ENCODE assay signal across 11 cellular contexts in genomic region chr19:18496980-18497256, GRCh38. TPM values are rescaled to one million over a fixed set of nuclear protein-coding genes. Genes with fewer than 3 reads are reported as not detected.
A peak's percentile ranks its signal among the peaks of the same experiment; 100 is the strongest.
DNase-seq lines count a peak whose midpoint lies in the region; ATAC-seq, FAIRE-seq and TF ChIP-seq lines count a peak whose summit lies in the region.
"Had no signal": no experiment of that assay in that cellular context is flagged by ENCODE, and none has a peak within 500 bp of the region (broad histone marks: within the 10 kb centered on the region; RNA-seq: fewer than 3 reads in every experiment).

No MANE protein-coding gene starts in this region.

- H3K79me2 ChIP-seq in HepG2 (ENCODE audit: insufficient read depth, low read length) = peaks cover 95% of the 10 kb centered on the region

- no peak for FAIRE-seq in HepG2 (lab: Jason Lieb, UNC)

- H3K27me3 ChIP-seq in BLaER1 treated with 17β-estradiol and CSF1 and Interleukin-3, amounts not matched to agents 10 nM and 100 nM = no peaks in the 10 kb centered on the region
- H3K27me3 ChIP-seq in CD8-positive, alpha-beta memory T cell (ENCODE audit: insufficient read depth, low read length, poor library complexity, severe bottlenecking) = no peaks in the 10 kb centered on the region
- no peaks in the 10 kb centered on the region for H3K27me3 ChIP-seq in HepG2 (ENCODE audit: control insufficient read depth in 1 of 2, insufficient read depth in 2 of 2, low read length in 2 of 2)
- no peaks in the 10 kb centered on the region for H3K27me3 ChIP-seq in MG63
- H3K27me3 ChIP-seq: neural progenitor cell had no signal

- intact Hi-C loops in HepG2 (cut with micrococcal nuclease; ENCODE audit: unreplicated experiment) = loop anchor here (2.0 kb wide), 1 partner anchor 26 kb away; the partner anchor contains the start of gene ELL

- no peak overlapping the region for H2AFZ ChIP-seq in HepG2 (ENCODE audit: low read length)
- H2AFZ ChIP-seq: neural progenitor cell had no signal

- peak overlapping the region; percentile 89 to 98 (median 94) for H3K4me2 ChIP-seq in BLaER1 treated with 17β-estradiol and CSF1 and Interleukin-3, amounts not matched to agents 10 nM and 100 nM
- H3K4me2 ChIP-seq in HepG2 (ENCODE audit: low read depth, low read length) = no peak overlapping the region
- H3K4me2 ChIP-seq: neural progenitor cell had no signal

- no peaks in the 10 kb centered on the region for H3K9me3 ChIP-seq in BLaER1 treated with 17β-estradiol and CSF1 and Interleukin-3, amounts not matched to agents 10 nM and 100 nM (replicated peaks in 1 of 11)
- H3K9me3 ChIP-seq in CD8-positive, alpha-beta memory T cell (ENCODE audit: low read length) = no peaks in the 10 kb centered on the region
- H3K9me3 ChIP-seq in HepG2 (ENCODE audit: low read length) = no peaks in the 10 kb centered on the region
- H3K9me3 ChIP-seq in MG63 = no peaks in the 10 kb centered on the region

- TF ChIP-seq RAD21 in HepG2 (CRISPR knock-in tag; IDR thresholded peaks at IDR 0.05) = no peak

- DNase-seq in CD8-positive, alpha-beta memory T cell = no peak
- DNase-seq in activated CD4-positive, alpha-beta memory T cell treated with anti-CD3 and anti-CD28 coated beads, Interleukin-2, amount 10 ng/mL, durations not matched to agents 7 days and 5 days = no peak
- DNase-seq in HepG2 (ENCODE audit: low spot score) (no peak), retina (no peak), MG63 (no peak), CD1c-positive myeloid dendritic cell (ENCODE audit: extremely low spot score) (no peak)
- DNase-seq: H9 had no signal

- H3K4me1 ChIP-seq in BLaER1 treated with 17β-estradiol and CSF1 and Interleukin-3, amounts not matched to agents 10 nM and 100 nM = peaks cover 91 to 100% (median 98%) of the 10 kb centered on the region in 10 experiments
- peaks cover 98% of the 10 kb centered on the region for H3K4me1 ChIP-seq in CD8-positive, alpha-beta memory T cell (ENCODE audit: insufficient read depth, low read length)
- H3K4me1 ChIP-seq in HepG2 (ENCODE audit: insufficient read depth, low read length) = peaks cover 57% of the 10 kb centered on the region

- TF ChIP-seq EP300 in HepG2 (IDR thresholded peaks at IDR 0.05; ENCODE audit: low read depth in 2 of 2, low read length in 2 of 2) = no peak
- no peak for TF ChIP-seq EP300 in HepG2 (CRISPR knock-in tag; IDR thresholded peaks at IDR 0.05; ENCODE audit: borderline replicate concordance)

- peaks cover 0 to 30% (median 2%) of the 10 kb centered on the region in 11 experiments; a peak in 8 of 22 replicates for H3K36me3 ChIP-seq in BLaER1 treated with 17β-estradiol and CSF1 and Interleukin-3, amounts not matched to agents 10 nM and 100 nM
- no peaks in the 10 kb centered on the region for H3K36me3 ChIP-seq in CD8-positive, alpha-beta memory T cell (ENCODE audit: insufficient read depth, low read length)
- H3K36me3 ChIP-seq in HepG2 (replicated peaks in 1 of 2; ENCODE audit: control insufficient read depth in 1 of 2, insufficient read depth in 2 of 2, low read length in 2 of 2) (peaks cover 0 to 4% of the 10 kb centered on the region in 2 experiments; a peak in 2 of 5 replicates), MG63 (no peaks in the 10 kb centered on the region; the same call in 1 of the 2 replicates)
- H3K36me3 ChIP-seq: neural progenitor cell had no signal

- WGBS in HepG2 (ENCODE audit: low lambda C conversion rate) = 80% methylated on average over 4 of the region's 4 CpGs

- in situ Hi-C loops in HepG2 (cut with HindIII; ENCODE audit: extremely low pct_ligation_motif_present, low pct_unique_long_range_greater_than_20kb) = no loop called here

- H3K36me3 Mint-ChIP-seq in CD8-positive, alpha-beta memory T cell = peaks cover 0 to under 1% (median 0%) of the 10 kb centered on the region in 3 donors
- H3K36me3 Mint-ChIP-seq in activated CD4-positive, alpha-beta memory T cell treated with anti-CD3 and anti-CD28 coated beads, Interleukin-2, amount 10 ng/mL, durations not matched to agents 7 days and 5 days (ENCODE audit: low read depth) = peaks cover 3% of the 10 kb centered on the region
- H3K36me3 Mint-ChIP-seq: neural progenitor cell had no signal

- H4K20me1 ChIP-seq in BLaER1 treated with 17β-estradiol and CSF1 and Interleukin-3, amounts not matched to agents 10 nM and 100 nM = peaks cover 87 to 100% (median 100%) of the 10 kb centered on the region in 11 experiments
- H4K20me1 ChIP-seq in HepG2 (ENCODE audit: insufficient read depth, low read length) = peaks cover 88% of the 10 kb centered on the region

- H3K27ac Mint-ChIP-seq in CD8-positive, alpha-beta memory T cell = peak overlapping the region; percentile 68 to 100 (median 99)
- H3K27ac Mint-ChIP-seq in activated CD4-positive, alpha-beta memory T cell treated with anti-CD3 and anti-CD28 coated beads, Interleukin-2, amount 10 ng/mL, durations not matched to agents 7 days and 5 days = peak overlapping the region; percentile 88
- H3K27ac Mint-ChIP-seq: neural progenitor cell had no signal

- ATAC-seq in HepG2 (no peak), GM19324 (IDR thresholded peaks at IDR 0.05; ENCODE audit: low FRiP score, unreplicated experiment) (no peak)

- H3K27me3 Mint-ChIP-seq in CD8-positive, alpha-beta memory T cell = peaks cover 0 to 1% of the 10 kb centered on the region in 2 donors
- H3K27me3 Mint-ChIP-seq in activated CD4-positive, alpha-beta memory T cell treated with anti-CD3 and anti-CD28 coated beads, Interleukin-2, amount 10 ng/mL, durations not matched to agents 7 days and 5 days = no peaks in the 10 kb centered on the region

- TF ChIP-seq POLR2A in HepG2 (IDR thresholded peaks at IDR 0.05; ENCODE audit: insufficient read depth in 1 of 2, low read depth in 2 of 2, low read length in 2 of 2) = no peak

- POLR2A ChIA-PET in CD8-positive, alpha-beta memory T cell (lab: Charles Lee) = interaction anchor here (0.7 to 4.8 kb wide), 10 partner anchors 9 to 616 kb away, joined by 3 to 38 read pairs (median 6); partner anchors contain the start of genes ELL, REX1BD and UBA52
- POLR2A ChIA-PET in activated CD4-positive, alpha-beta memory T cell treated with anti-CD3 and anti-CD28 coated beads, Interleukin-2, amount 10 ng/mL, durations not matched to agents 7 days and 5 days (lab: Charles Lee) = interaction anchor here (0.8 to 2.6 kb wide), 8 partner anchors 10 to 92 kb away, joined by 3 to 38 read pairs (median 5); partner anchors contain the start of genes ELL, KXD1 and UBA52
- POLR2A ChIA-PET in HepG2 (lab: Yijun Ruan, JAX) = interaction anchor here (1.0 to 2.0 kb wide), 4 partner anchors 18 to 91 kb away, joined by 3 to 7 read pairs (median 4); partner anchors contain the start of gene ELL

- H3K4me1 Mint-ChIP-seq in CD8-positive, alpha-beta memory T cell = peaks cover 84 to 96% (median 92%) of the 10 kb centered on the region in 3 donors
- peaks cover 88% of the 10 kb centered on the region for H3K4me1 Mint-ChIP-seq in activated CD4-positive, alpha-beta memory T cell treated with anti-CD3 and anti-CD28 coated beads, Interleukin-2, amount 10 ng/mL, durations not matched to agents 7 days and 5 days

- H3K4me3 Mint-ChIP-seq in CD8-positive, alpha-beta memory T cell = peak overlapping the region; percentile 20 to 93 (median 82)
- no peak overlapping the region for H3K4me3 Mint-ChIP-seq in activated CD4-positive, alpha-beta memory T cell treated with anti-CD3 and anti-CD28 coated beads, Interleukin-2, amount 10 ng/mL, durations not matched to agents 7 days and 5 days
- H3K4me3 Mint-ChIP-seq: H9, neural progenitor cell had no signal

- H3K9ac ChIP-seq in BLaER1 treated with 17β-estradiol and CSF1 and Interleukin-3, amounts not matched to agents 10 nM and 100 nM = peak overlapping the region in 7 of 11 experiments; percentile 54 to 71 (median 60); a peak in 5 of 22 replicates
- no peak overlapping the region for H3K9ac ChIP-seq in HepG2 (ENCODE audit: insufficient read depth, low read depth, low read length)
- H3K9ac ChIP-seq: neural progenitor cell had no signal

- H3K9me3 Mint-ChIP-seq in CD8-positive, alpha-beta memory T cell = no peaks in the 10 kb centered on the region
- H3K9me3 Mint-ChIP-seq in activated CD4-positive, alpha-beta memory T cell treated with anti-CD3 and anti-CD28 coated beads, Interleukin-2, amount 10 ng/mL, durations not matched to agents 7 days and 5 days = no peaks in the 10 kb centered on the region
- H3K9me3 Mint-ChIP-seq: H9, neural progenitor cell had no signal

- BruUV-seq in HepG2 (replicated peaks; lab: Mats Ljungman, UMichigan) = no TSS peak

- H3K4me3 ChIP-seq in BLaER1 treated with 17β-estradiol and CSF1 and Interleukin-3, amounts not matched to agents 10 nM and 100 nM = peak overlapping the region in 1 of 10 experiments; percentile 20; a peak in 1 of 20 replicates
- H3K4me3 ChIP-seq in CD8-positive, alpha-beta memory T cell (ENCODE audit: low read length) = no peak overlapping the region
- H3K4me3 ChIP-seq in HepG2 (replicated peaks in 1 of 3; ENCODE audit: insufficient read depth in 1 of 3, low read depth in 2 of 3, low read length in 3 of 3) (no peak overlapping the region), MG63 (no peak overlapping the region)
- H3K4me3 ChIP-seq: coronary artery, neural progenitor cell had no signal

- CTCF ChIA-PET in CD8-positive, alpha-beta memory T cell (lab: Charles Lee) = interaction anchor here (0.9 to 7.4 kb wide), 12 partner anchors 9 to 109 kb away, joined by 3 to 71 read pairs (median 6); partner anchors contain the start of genes ELL, KXD1 and REX1BD
- CTCF ChIA-PET in activated CD4-positive, alpha-beta memory T cell treated with anti-CD3 and anti-CD28 coated beads, Interleukin-2, amount 10 ng/mL, durations not matched to agents 7 days and 5 days (lab: Charles Lee) = interaction anchor here (1.1 to 2.6 kb wide), 10 partner anchors 10 to 92 kb away, joined by 3 to 29 read pairs (median 6); partner anchors contain the start of genes ELL, REX1BD and UBA52
- CTCF ChIA-PET in HepG2 (lab: Yijun Ruan, JAX; ENCODE audit: low intra/inter-chr PET ratio, low total read pairs) = no interaction called here

- H3K27ac ChIP-seq in BLaER1 treated with 17β-estradiol and CSF1 and Interleukin-3, amounts not matched to agents 10 nM and 100 nM = peak overlapping the region in 7 of 11 experiments; percentile 16 to 74 (median 71); a peak in 10 of 22 replicates
- peak overlapping the region; percentile 87 for H3K27ac ChIP-seq in CD8-positive, alpha-beta memory T cell (ENCODE audit: low read depth, low read length)
- no peak overlapping the region for H3K27ac ChIP-seq in HepG2 (ENCODE audit: extremely low read length, insufficient read depth, low read length)
- H3K27ac ChIP-seq: coronary artery, neural progenitor cell had no signal

- TF ChIP-seq CTCF in HepG2 (CRISPR knock-in tag; IDR thresholded peaks at IDR 0.05) = no peak

RNA-seq across cellular contexts. Expression of gene ELL, which starts 25.0 kb away (rescaled TPM):
- 10 to 100 TPM; 24.4 to 25.5 TPM for total RNA-seq in CD8-positive, alpha-beta memory T cell
- polyA plus RNA-seq in CD8-positive, alpha-beta memory T cell = 22.1 TPM
- total RNA-seq in activated CD4-positive, alpha-beta memory T cell treated with anti-CD3 and anti-CD28 coated beads, Interleukin-2, amount 10 ng/mL, durations not matched to agents 7 days and 5 days = 10 to 100 TPM; 26.2 to 26.3 TPM
- total RNA-seq in HepG2 (2016; rRNA removed; fragmentation: Illumina TruSeq; extraction: Trizol) = 3.2 and 3.7 TPM in 2 replicates
- total RNA-seq in HepG2 (2016; cell fraction: cytosol; rRNA removed; fragmentation: Illumina TruSeq; extraction: Trizol; ENCODE audit: low read depth) = 0.71 and 1.1 TPM in 2 replicates
- total RNA-seq in HepG2 (2016; cell fraction: insoluble cytoplasmic fraction; rRNA removed; fragmentation: Illumina TruSeq; extraction: Trizol) = 2.7 and 4.1 TPM in 2 replicates
- 2.3 and 2.5 TPM in 2 replicates for total RNA-seq in HepG2 (2016; cell fraction: membrane; rRNA removed; fragmentation: Illumina TruSeq; extraction: Trizol)
- total RNA-seq in HepG2 (2016; cell fraction: nucleus; rRNA removed; fragmentation: Illumina TruSeq; extraction: Trizol) = 3.3 and 4.8 TPM in 2 replicates
- 5.4 and 5.8 TPM in 2 replicates for polyA plus RNA-seq in HepG2 (2011; rRNA removed)
- 3.2 and 4.3 TPM in 2 replicates for polyA plus RNA-seq in HepG2 (2011; cell fraction: cytosol; rRNA removed)
- polyA plus RNA-seq in HepG2 (2011; cell fraction: nucleus; rRNA removed) = 27.1 and 34.7 TPM in 2 replicates
- 7.1 TPM in 2 replicates for polyA plus RNA-seq in HepG2 (2012)
- polyA plus RNA-seq in HepG2 (2016; cell fraction: cytosol; fragmentation: Illumina TruSeq; extraction: Trizol; ENCODE audit: low read depth) = 0.20 and 0.33 TPM in 2 replicates
- 3.1 and 4.0 TPM in 2 replicates for polyA plus RNA-seq in HepG2 (2016; cell fraction: insoluble cytoplasmic fraction; fragmentation: Illumina TruSeq; extraction: Trizol; ENCODE audit: low read depth)
- 1.0 and 1.1 TPM in 2 replicates for polyA plus RNA-seq in HepG2 (2016; cell fraction: membrane; fragmentation: Illumina TruSeq; extraction: Trizol; ENCODE audit: low read depth)
- 5.1 and 5.2 TPM in 2 replicates for polyA plus RNA-seq in HepG2 (2016; cell fraction: nucleus; fragmentation: Illumina TruSeq; extraction: Trizol; ENCODE audit: insufficient read depth, low read depth)
- 6.3 and 17.2 TPM in 2 replicates for polyA minus RNA-seq in HepG2 (2011; rRNA and poly(A)+ RNA removed; ENCODE audit: low replicate concordance)
- polyA minus RNA-seq in HepG2 (2011; cell fraction: cytosol; rRNA and poly(A)+ RNA removed) = 6.0 and 8.8 TPM in 2 replicates
- polyA minus RNA-seq in HepG2 (2011; cell fraction: nucleus; rRNA and poly(A)+ RNA removed) = 12.9 and 14.3 TPM in 2 replicates
- 12.2 and 22.1 TPM in 2 replicates for total RNA-seq in MG63 (2014; rRNA removed; shearing (Covaris generic); ENCODE audit: low replicate concordance)

RNA-seq across cellular contexts. Expression of gene FKBP8, which starts 46.5 kb away (rescaled TPM):
- total RNA-seq in CD8-positive, alpha-beta memory T cell = 100 to 1,000 TPM; 161 to 170 TPM
- 138 TPM for polyA plus RNA-seq in CD8-positive, alpha-beta memory T cell
- 100 to 1,000 TPM; 263 TPM for total RNA-seq in activated CD4-positive, alpha-beta memory T cell treated with anti-CD3 and anti-CD28 coated beads, Interleukin-2, amount 10 ng/mL, durations not matched to agents 7 days and 5 days
- total RNA-seq in HepG2 (2016; rRNA removed; fragmentation: Illumina TruSeq; extraction: Trizol) = 75.1 and 81.7 TPM in 2 replicates
- 75.9 and 83.0 TPM in 2 replicates for total RNA-seq in HepG2 (2016; cell fraction: cytosol; rRNA removed; fragmentation: Illumina TruSeq; extraction: Trizol; ENCODE audit: low read depth)
- total RNA-seq in HepG2 (2016; cell fraction: insoluble cytoplasmic fraction; rRNA removed; fragmentation: Illumina TruSeq; extraction: Trizol) = 78.1 and 87.6 TPM in 2 replicates
- total RNA-seq in HepG2 (2016; cell fraction: membrane; rRNA removed; fragmentation: Illumina TruSeq; extraction: Trizol) = 92.2 and 111 TPM in 2 replicates
- total RNA-seq in HepG2 (2016; cell fraction: nucleus; rRNA removed; fragmentation: Illumina TruSeq; extraction: Trizol) = 32.7 and 42.9 TPM in 2 replicates
- 93.9 and 135 TPM in 2 replicates for polyA plus RNA-seq in HepG2 (2011; rRNA removed)
- polyA plus RNA-seq in HepG2 (2011; cell fraction: cytosol; rRNA removed) = 101 and 179 TPM in 2 replicates
- 159 and 173 TPM in 2 replicates for polyA plus RNA-seq in HepG2 (2011; cell fraction: nucleus; rRNA removed)
- 93.8 and 130 TPM in 2 replicates for polyA plus RNA-seq in HepG2 (2012)
- polyA plus RNA-seq in HepG2 (2016; cell fraction: cytosol; fragmentation: Illumina TruSeq; extraction: Trizol; ENCODE audit: low read depth) = 84.6 and 95.1 TPM in 2 replicates
- polyA plus RNA-seq in HepG2 (2016; cell fraction: insoluble cytoplasmic fraction; fragmentation: Illumina TruSeq; extraction: Trizol; ENCODE audit: low read depth) = 107 and 111 TPM in 2 replicates
- polyA plus RNA-seq in HepG2 (2016; cell fraction: membrane; fragmentation: Illumina TruSeq; extraction: Trizol; ENCODE audit: low read depth) = 117 and 126 TPM in 2 replicates
- 80.5 and 87.9 TPM in 2 replicates for polyA plus RNA-seq in HepG2 (2016; cell fraction: nucleus; fragmentation: Illumina TruSeq; extraction: Trizol; ENCODE audit: insufficient read depth, low read depth)
- 96.9 and 151 TPM in 2 replicates for polyA minus RNA-seq in HepG2 (2011; rRNA and poly(A)+ RNA removed; ENCODE audit: low replicate concordance)
- 63.3 and 77.3 TPM in 2 replicates for polyA minus RNA-seq in HepG2 (2011; cell fraction: cytosol; rRNA and poly(A)+ RNA removed)
- 16.6 and 20.1 TPM in 2 replicates for polyA minus RNA-seq in HepG2 (2011; cell fraction: nucleus; rRNA and poly(A)+ RNA removed)
- total RNA-seq in MG63 (2014; rRNA removed; shearing (Covaris generic); ENCODE audit: low replicate concordance) = 291 and 381 TPM in 2 replicates

RNA-seq across cellular contexts. Expression of gene ISYNA1, which starts 59.0 kb away (rescaled TPM):
- total RNA-seq in CD8-positive, alpha-beta memory T cell = 10 to 100 TPM; 18.2 to 20.3 TPM
- polyA plus RNA-seq in CD8-positive, alpha-beta memory T cell = 33.2 TPM
- total RNA-seq in activated CD4-positive, alpha-beta memory T cell treated with anti-CD3 and anti-CD28 coated beads, Interleukin-2, amount 10 ng/mL, durations not matched to agents 7 days and 5 days = 10 to 100 TPM; 16.7 to 18.0 TPM
- 29.4 and 48.5 TPM in 2 replicates for total RNA-seq in HepG2 (2016; rRNA removed; fragmentation: Illumina TruSeq; extraction: Trizol)
- 8.4 and 10.1 TPM in 2 replicates for total RNA-seq in HepG2 (2016; cell fraction: cytosol; rRNA removed; fragmentation: Illumina TruSeq; extraction: Trizol; ENCODE audit: low read depth)
- total RNA-seq in HepG2 (2016; cell fraction: insoluble cytoplasmic fraction; rRNA removed; fragmentation: Illumina TruSeq; extraction: Trizol) = 29.3 and 46.4 TPM in 2 replicates
- total RNA-seq in HepG2 (2016; cell fraction: membrane; rRNA removed; fragmentation: Illumina TruSeq; extraction: Trizol) = 16.0 and 18.7 TPM in 2 replicates
- 33.6 and 37.4 TPM in 2 replicates for total RNA-seq in HepG2 (2016; cell fraction: nucleus; rRNA removed; fragmentation: Illumina TruSeq; extraction: Trizol)
- polyA plus RNA-seq in HepG2 (2011; rRNA removed) = 29.6 and 36.5 TPM in 2 replicates
- 14.0 and 25.3 TPM in 2 replicates for polyA plus RNA-seq in HepG2 (2011; cell fraction: cytosol; rRNA removed)
- 246 and 367 TPM in 2 replicates for polyA plus RNA-seq in HepG2 (2011; cell fraction: nucleus; rRNA removed)
- 32.5 and 49.8 TPM in 2 replicates for polyA plus RNA-seq in HepG2 (2012)
- 16.0 and 16.5 TPM in 2 replicates for polyA plus RNA-seq in HepG2 (2016; cell fraction: cytosol; fragmentation: Illumina TruSeq; extraction: Trizol; ENCODE audit: low read depth)
- polyA plus RNA-seq in HepG2 (2016; cell fraction: insoluble cytoplasmic fraction; fragmentation: Illumina TruSeq; extraction: Trizol; ENCODE audit: low read depth) = 44.6 and 57.4 TPM in 2 replicates
- 18.1 and 22.4 TPM in 2 replicates for polyA plus RNA-seq in HepG2 (2016; cell fraction: membrane; fragmentation: Illumina TruSeq; extraction: Trizol; ENCODE audit: low read depth)
- 103 and 119 TPM in 2 replicates for polyA plus RNA-seq in HepG2 (2016; cell fraction: nucleus; fragmentation: Illumina TruSeq; extraction: Trizol; ENCODE audit: insufficient read depth, low read depth)
- polyA minus RNA-seq in HepG2 (2011; rRNA and poly(A)+ RNA removed; ENCODE audit: low replicate concordance) = 1.3 and 50.2 TPM in 2 replicates
- 20.4 and 29.0 TPM in 2 replicates for polyA minus RNA-seq in HepG2 (2011; cell fraction: cytosol; rRNA and poly(A)+ RNA removed)
- 13.3 and 14.3 TPM in 2 replicates for polyA minus RNA-seq in HepG2 (2011; cell fraction: nucleus; rRNA and poly(A)+ RNA removed)
- total RNA-seq in MG63 (2014; rRNA removed; shearing (Covaris generic); ENCODE audit: low replicate concordance) = 0.40 and 4.4 TPM in 2 replicates
